ENCODE assay signal across 8 cellular contexts in the genomic region with DNA sequence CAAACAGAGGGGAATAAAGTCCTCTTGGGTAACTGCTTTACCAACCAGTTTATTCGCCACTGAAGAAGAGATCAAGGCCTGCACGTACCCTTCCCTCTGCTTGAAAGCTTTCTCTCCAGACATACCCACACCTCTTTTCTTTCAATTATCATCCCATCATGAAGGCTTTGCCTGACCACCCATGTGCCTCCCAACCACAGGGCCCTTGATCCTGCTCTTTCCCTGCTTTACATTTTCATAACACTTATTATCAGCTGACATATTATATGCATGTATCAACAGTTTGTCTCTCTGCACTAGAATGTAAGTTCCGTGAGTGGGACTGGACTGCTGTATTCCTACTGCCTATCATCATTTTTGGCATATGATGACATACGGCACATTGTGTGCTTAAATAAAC.
"Had no signal": no experiment of that assay in that cellular context is flagged by ENCODE, and none has a peak within 500 bp of the region (broad histone marks: within the 10 kb centered on the region; RNA-seq: fewer than 3 reads in every experiment).

No MANE protein-coding gene starts in this region.

- H3K9me3 Mint-ChIP-seq: GM23338, H9, HFFc6 had no signal

- H3K4me1 Mint-ChIP-seq: GM23338, H9 had no signal

- H3K27ac Mint-ChIP-seq: GM23338, H9, HFFc6 had no signal

- H3K27ac ChIP-seq: HL-60, KMS-11 had no signal

- H3K4me3 ChIP-seq: GM23338 had no signal

- H3K4me3 Mint-ChIP-seq: GM23338, H9, HFFc6 had no signal

- DNase-seq: H9, HCEC 1CT, HFFc6, IMR-90, KBM-7 had no signal

- ATAC-seq: GM23338 had no signal
